Comparison of ENCODE assay signal across 1 cellular context in genomic region chr11:18727499-18728236, GRCh38.
TF ChIP-seq lines count a peak whose summit lies in the region.

No MANE protein-coding gene starts in this region.

TF ChIP-seq in HepG2, 621 proteins besides CTCF, POLR2A, EP300 and RAD21 (continued from another document):
- TF ChIP-seq XRCC5 (optimal IDR thresholded peaks at IDR 0.05; ENCODE audit: low read length) (peak; percentile 84), TBP (CRISPR knock-in tag; IDR thresholded peaks at IDR 0.05) (no peak), STAG1 (CRISPR knock-in tag; IDR thresholded peaks at IDR 0.05) (peak; percentile 29; the same call in 1 of the 2 replicates)
